In genomic region chr7:143480501-143480900, GRCh38 we compare ENCODE assay signal across 19 cellular contexts.
"Had no signal": no experiment of that assay in that cellular context is flagged by ENCODE, and none has a peak within 500 bp of the region (broad histone marks: within the 10 kb centered on the region; RNA-seq: fewer than 3 reads in every experiment).

No MANE protein-coding gene starts in this region.

- ATAC-seq: activated CD4-positive, CD25-positive, alpha-beta regulatory T cell treated with anti-CD3 and anti-CD28 coated beads, Interleukin-2, amount 50 U/mL, for 24 hours; left cardiac atrium; right lobe of liver had no signal

- DNase-seq: activated CD4-positive, alpha-beta T cell treated with anti-CD3 and anti-CD28 coated beads for 48 hours; activated CD4-positive, alpha-beta T cell treated with anti-CD3 and anti-CD28 coated beads, Interleukin-2, amount 50 U/mL, for 48 hours; activated CD8-positive, alpha-beta memory T cell treated with anti-CD3 and anti-CD28 coated beads for 24 hours; activated effector memory CD4-positive, alpha-beta T cell treated with Interleukin-2 at 50 U/mL for 16 hours; activated naive CD4-positive, alpha-beta T cell treated with Interleukin-2 at 50 U/mL for 16 hours; anterior cingulate cortex; endodermal cell; head of caudate nucleus; hippocampal formation; left cardiac atrium; mammary epithelial cell; naive B cell; nephron progenitor cell; right lobe of liver; stimulated activated CD4-positive, alpha-beta T cell treated with anti-CD3 and anti-CD28 coated beads, Interleukin-4, amount 100 ng/mL, for 1 hour; T-helper 9 cell; uterus; WERI-Rb-1 had no signal
